ENCODE assay signal across 1 cellular context in the genomic region with DNA sequence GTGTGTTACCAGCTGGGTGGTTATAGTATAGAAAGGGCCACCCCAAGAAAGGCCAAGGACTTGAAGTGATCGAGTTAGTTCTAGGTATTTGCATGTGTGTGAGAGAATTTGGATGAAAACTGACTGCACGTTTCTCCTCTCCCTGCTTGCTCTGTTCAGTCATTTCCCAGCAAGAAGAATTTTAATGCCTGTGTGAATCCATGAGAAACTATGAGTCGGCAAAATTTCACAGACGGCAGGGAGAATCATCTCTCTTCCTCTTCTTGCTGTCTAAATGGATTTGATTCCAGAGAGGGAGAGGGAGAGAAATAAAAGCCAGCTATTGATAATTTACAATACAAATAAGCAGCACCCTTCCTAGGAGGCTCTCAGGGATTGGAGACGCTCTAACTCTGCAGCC.
A peak's percentile ranks its signal among the peaks of the same experiment; 100 is the strongest.
TF ChIP-seq lines count a peak whose summit lies in the region.

No MANE protein-coding gene starts in this region.

TF ChIP-seq in H1, 55 proteins besides CTCF, POLR2A, EP300 and RAD21 (continued from another document):
- TF ChIP-seq MAFK (IDR thresholded peaks at IDR 0.05; ENCODE audit: low read depth, low read length) (peak; percentile 81), RBBP5 (IDR thresholded peaks at IDR 0.05; ENCODE audit: borderline replicate concordance, low read depth, low read length) (no peak), FOSL1 (IDR thresholded peaks at IDR 0.05; ENCODE audit: insufficient read depth, low read depth, low read length) (no peak), SIX5 (IDR thresholded peaks at IDR 0.05; ENCODE audit: low read depth, low read length) (no peak)
- TF ChIP-seq, protein P1, sequence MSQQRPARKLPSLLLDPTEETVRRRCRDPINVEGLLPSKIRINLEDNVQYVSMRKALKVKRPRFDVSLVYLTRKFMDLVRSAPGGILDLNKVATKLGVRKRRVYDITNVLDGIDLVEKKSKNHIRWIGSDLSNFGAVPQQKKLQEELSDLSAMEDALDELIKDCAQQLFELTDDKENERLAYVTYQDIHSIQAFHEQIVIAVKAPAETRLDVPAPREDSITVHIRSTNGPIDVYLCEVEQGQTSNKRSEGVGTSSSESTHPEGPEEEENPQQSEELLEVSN (IDR thresholded peaks at IDR 0.05), result no peak
